10 cellular contexts compared by ENCODE assay signal in genomic region chr12:10361084-10361483, GRCh38. TPM values are rescaled to one million over a fixed set of nuclear protein-coding genes. Genes with fewer than 3 reads are reported as not detected.
A peak's percentile ranks its signal among the peaks of the same experiment; 100 is the strongest.
DNase-seq lines count a peak whose midpoint lies in the region; ATAC-seq, FAIRE-seq and TF ChIP-seq lines count a peak whose summit lies in the region.
"Had no signal": no experiment of that assay in that cellular context is flagged by ENCODE, and none has a peak within 500 bp of the region (broad histone marks: within the 10 kb centered on the region; RNA-seq: fewer than 3 reads in every experiment).

No MANE protein-coding gene starts in this region.

- no peaks in the 10 kb centered on the region for H3K36me3 ChIP-seq in pancreas
- H3K36me3 ChIP-seq in aorta (ENCODE audit: control insufficient read depth in 1 of 2, insufficient read depth in 2 of 2, low read length in 1 of 2) = no peaks in the 10 kb centered on the region
- H3K36me3 ChIP-seq: SJSA1 had no signal

- intact Hi-C loops in pancreas (cut with DNase I) (no loop called here), aorta (cut with DNase I) (loop anchor here in 1 of 2 donors (10.0 kb wide), 1 partner anchor 146 kb away; the partner anchor contains the start of gene GABARAPL1)

- peaks cover 4 to 22% (median 7%) of the 10 kb centered on the region in 3 donors for H3K4me1 ChIP-seq in pancreas
- H3K4me1 ChIP-seq in aorta (ENCODE audit: control insufficient read depth in 1 of 2, insufficient read depth in 2 of 2, low read length in 2 of 2) = no peaks in the 10 kb centered on the region

- TF ChIP-seq CTCF in pancreas (IDR thresholded peaks at IDR 0.05) = no peak
- no peak for TF ChIP-seq CTCF in omental fat pad (IDR thresholded peaks at IDR 0.05)

- no peaks in the 10 kb centered on the region for H3K9me3 ChIP-seq in pancreas
- no peaks in the 10 kb centered on the region for H3K9me3 ChIP-seq in aorta (ENCODE audit: control insufficient read depth, low read length)
- H3K9me3 ChIP-seq: SJSA1 had no signal

- peak; percentile 90 for DNase-seq in DMS79 treated with DMSO at 0.1 percent for 48 hours (lab: John Stamatoyannopoulos, UW)
- DNase-seq in NCI-H187 treated with DMSO at 0.1 percent for 48 hours (lab: John Stamatoyannopoulos, UW) = peak; percentile 87
- peak in 13 of 61 donors; percentile 14 to 55 (median 35) for DNase-seq in caudate nucleus (lab: John Stamatoyannopoulos, UW)
- DNase-seq in pancreas = no peak
- no peak for DNase-seq in medulla oblongata (ENCODE audit: extremely low spot score)
- no peak for DNase-seq in omental fat pad (ENCODE audit: low spot score)
- no peak for DNase-seq in aorta
- DNase-seq: left colon had no signal

- H3K27ac ChIP-seq in caudate nucleus (ENCODE audit: low read depth, low read length) (peak overlapping the region; percentile 28), pancreas (peak overlapping the region in 3 of 4 donors; percentile 24 to 98 (median 95)), aorta (ENCODE audit: low read depth in 1 of 2, low read length in 2 of 2) (no peak overlapping the region)
- H3K27ac ChIP-seq: SJSA1 had no signal

- WGBS in pancreas, 2 donors = 84 to 88% methylated on average over 4 of the region's 4 CpGs
- WGBS in aorta, 2 donors = 13 to 22% methylated on average over 4 of the region's 4 CpGs

- ATAC-seq in pancreas (no peak), HG03097 (IDR thresholded peaks at IDR 0.05; ENCODE audit: low FRiP score, unreplicated experiment) (no peak), omental fat pad (ENCODE audit: low FRiP score) (no peak), aorta (ENCODE audit: low FRiP score) (no peak)
- ATAC-seq: left colon had no signal

- FAIRE-seq in pancreas (lab: Jason Lieb, UNC) = no peak

- H3K4me3 ChIP-seq in pancreas (no peak overlapping the region), aorta (ENCODE audit: low read length in 2 of 2) (no peak overlapping the region)
- H3K4me3 ChIP-seq: SJSA1 had no signal

- no peaks in the 10 kb centered on the region for H3K27me3 ChIP-seq in pancreas
- no peaks in the 10 kb centered on the region for H3K27me3 ChIP-seq in aorta (ENCODE audit: control insufficient read depth in 1 of 2, insufficient read depth in 2 of 2, low read length in 1 of 2)
- H3K27me3 ChIP-seq: SJSA1 had no signal

RNA-seq across cellular contexts. Expression of gene KLRK1, which starts 28.8 kb away (rescaled TPM):
- total RNA-seq in pancreas (1 to 10 TPM in 2 of 6 donors, under 1 TPM in 3, not detected in 1; 0.32 to 1.1 (median 0.69) TPM), omental fat pad (1 to 10 TPM; 2.7 to 6.5 (median 4.2) TPM), aorta (1 to 10 TPM; 1.9 to 3.5 TPM)
- polyA plus RNA-seq in pancreas (under 1 TPM; 0.57 to 0.92 TPM), aorta (1 to 10 TPM in 1 of 2 donors, under 1 TPM in 1; 0.59 to 1.5 TPM)
- total RNA-seq: SJSA1 had no signal

RNA-seq across cellular contexts. Expression of gene KLRC4, which starts 48.5 kb away (rescaled TPM):
- total RNA-seq in pancreas (under 1 TPM in 1 of 6 donors, not detected in 5; 0.25 TPM), omental fat pad (under 1 TPM in 2 of 4 donors, not detected in 2; 0.63 to 0.96 TPM), aorta (under 1 TPM; 0.51 to 0.78 TPM)
- polyA plus RNA-seq in pancreas (not detected), aorta (under 1 TPM in 1 of 2 donors, not detected in 1; 0.56 TPM)
- total RNA-seq: SJSA1 had no signal

RNA-seq across cellular contexts. Expression of gene KLRD1, which starts 53.4 kb away (rescaled TPM):
- total RNA-seq in pancreas (1 to 10 TPM in 1 of 6 donors, under 1 TPM in 5; 0.34 to 1.0 (median 0.64) TPM), omental fat pad (1 to 10 TPM; 2.2 to 4.6 (median 3.1) TPM), aorta (1 to 10 TPM; 4.4 to 6.5 TPM)
- polyA plus RNA-seq in pancreas (under 1 TPM; 0.11 to 0.12 TPM), aorta (1 to 10 TPM in 1 of 2 donors, under 1 TPM in 1; 0.18 to 1.8 TPM)

RNA-seq across cellular contexts. Expression of gene KLRC3, which starts 59.3 kb away (rescaled TPM):
- not detected for total RNA-seq in pancreas
- polyA plus RNA-seq in pancreas = not detected
- total RNA-seq in omental fat pad = 1 to 10 TPM in 1 of 4 donors, not detected in 3; 1.3 TPM
- total RNA-seq in aorta = not detected
- polyA plus RNA-seq in aorta = not detected
- total RNA-seq: left colon, SJSA1 had no signal

Comparison
In these comparisons a context has a peak if more than half of its experiments do, and no peak if none do; other contexts are left out.
1. DNase-seq: peak in DMS79 treated with DMSO at 0.1 percent for 48 hours (single experiment) and NCI-H187 treated with DMSO at 0.1 percent for 48 hours (single experiment); none in pancreas (0 of 6), medulla oblongata (single experiment), omental fat pad (single experiment) and aorta (0 of 2).
2. H3K27ac ChIP-seq: peak in caudate nucleus (single experiment) and pancreas (3 of 4); none in aorta (0 of 2).